In genomic region chr10:34996843-34997242, GRCh38 we compare ENCODE assay signal across 12 cellular contexts.
A peak's percentile ranks its signal among the peaks of the same experiment; 100 is the strongest.
DNase-seq lines count a peak whose midpoint lies in the region; ATAC-seq and TF ChIP-seq lines count a peak whose summit lies in the region.
"Had no signal": no experiment of that assay in that cellular context is flagged by ENCODE, and none has a peak within 500 bp of the region (broad histone marks: within the 10 kb centered on the region; RNA-seq: fewer than 3 reads in every experiment).

No MANE protein-coding gene starts in this region.

- no TSS peak for BruUV-seq in PC-3 (replicated peaks; lab: Mats Ljungman, UMichigan)

- no peak overlapping the region for H3K27ac Mint-ChIP-seq in activated CD4-positive, alpha-beta memory T cell treated with anti-CD3 and anti-CD28 coated beads for 36 hours
- H3K27ac Mint-ChIP-seq in activated CD4-positive, alpha-beta memory T cell treated with anti-CD3 and anti-CD28 coated beads, Interleukin-2, amount 10 ng/mL, durations not matched to agents 7 days and 5 days, result no peak overlapping the region
- H3K27ac Mint-ChIP-seq: nephron; T-helper 1 cell treated with Interleukin-12 subunit alpha and Interleukin-12 subunit beta and Interleukin-4 antibody, amounts not matched to agents 30 μg/mL and 1 μg/mL, for 36 hours had no signal

- H3K4me3 ChIP-seq in right atrium auricular region (no peak overlapping the region), fibroblast of pulmonary artery (replicated peaks; ENCODE audit: low read depth, low read length) (no peak overlapping the region), testis (no peak overlapping the region), PC-3 (ENCODE audit: low read length) (no peak overlapping the region)
- H3K4me3 ChIP-seq: MG63 had no signal

- H3K27ac ChIP-seq in right atrium auricular region (no peak overlapping the region), testis (no peak overlapping the region), PC-3 (ENCODE audit: low read length) (no peak overlapping the region)

- no peak overlapping the region for H3K4me2 ChIP-seq in PC-3 (ENCODE audit: low read length)

- peak; percentile 24 for ATAC-seq in Right ventricle myocardium superior (ENCODE audit: poor library complexity)
- ATAC-seq in PC-3, result no peak

- H3K79me2 ChIP-seq in PC-3 (ENCODE audit: low read length), result no peaks in the 10 kb centered on the region

- H3K9ac ChIP-seq in PC-3 (ENCODE audit: low read length), result no peak overlapping the region

- no peaks in the 10 kb centered on the region for H3K9me2 ChIP-seq in PC-3 (replicated peaks; ENCODE audit: low read length)

- TF ChIP-seq CTCF in right atrium auricular region (IDR thresholded peaks at IDR 0.05) (no peak), fibroblast of pulmonary artery (IDR thresholded peaks at IDR 0.05; ENCODE audit: low read length, missing control alignments) (no peak), testis (IDR thresholded peaks at IDR 0.05) (no peak), PC-3 (conservative IDR thresholded peaks at IDR 0.05; ENCODE audit: low read depth, low read length) (no peak)

- H3K36me3 Mint-ChIP-seq in activated CD4-positive, alpha-beta memory T cell treated with anti-CD3 and anti-CD28 coated beads for 36 hours, result no peaks in the 10 kb centered on the region
- H3K36me3 Mint-ChIP-seq in activated CD4-positive, alpha-beta memory T cell treated with anti-CD3 and anti-CD28 coated beads, Interleukin-2, amount 10 ng/mL, durations not matched to agents 7 days and 5 days (ENCODE audit: low read depth), result no peaks in the 10 kb centered on the region

- H3K4me1 ChIP-seq in right atrium auricular region (peaks cover 0 to 7% of the 10 kb centered on the region in 2 donors), testis (no peaks in the 10 kb centered on the region), PC-3 (ENCODE audit: insufficient read depth, low read length) (peaks cover 28% of the 10 kb centered on the region)

- DNase-seq in Right ventricle myocardium superior (no peak), right atrium auricular region (ENCODE audit: low spot score) (no peak), RPMI7951 (ENCODE audit: low read depth) (peak; percentile 50), fibroblast of pulmonary artery (ENCODE audit: low read depth) (peak; percentile 36), testis (peak; percentile 42), PC-3 (no peak)
- no peak for DNase-seq in activated CD4-positive, alpha-beta memory T cell treated with anti-CD3 and anti-CD28 coated beads for 36 hours
- no peak for DNase-seq in activated CD4-positive, alpha-beta memory T cell treated with anti-CD3 and anti-CD28 coated beads, Interleukin-2, amount 10 ng/mL, durations not matched to agents 7 days and 5 days
- DNase-seq: MG63 had no signal

- no peaks in the 10 kb centered on the region for H3K9me3 Mint-ChIP-seq in activated CD4-positive, alpha-beta memory T cell treated with anti-CD3 and anti-CD28 coated beads for 36 hours
- H3K9me3 Mint-ChIP-seq in activated CD4-positive, alpha-beta memory T cell treated with anti-CD3 and anti-CD28 coated beads, Interleukin-2, amount 10 ng/mL, durations not matched to agents 7 days and 5 days, result no peaks in the 10 kb centered on the region
- H3K9me3 Mint-ChIP-seq: nephron; stimulated activated naive CD8-positive, alpha-beta T cell treated with anti-CD3 and anti-CD28 coated beads, Interleukin-15, Interleukin-2, amounts not matched to agents 100 ng/mL and 50 ng/mL, for 24 hours; T-helper 1 cell treated with Interleukin-12 subunit alpha and Interleukin-12 subunit beta and Interleukin-4 antibody, amounts not matched to agents 30 μg/mL and 1 μg/mL, for 36 hours had no signal

- H3K27me3 Mint-ChIP-seq in activated CD4-positive, alpha-beta memory T cell treated with anti-CD3 and anti-CD28 coated beads for 36 hours, result no peaks in the 10 kb centered on the region
- H3K27me3 Mint-ChIP-seq in activated CD4-positive, alpha-beta memory T cell treated with anti-CD3 and anti-CD28 coated beads, Interleukin-2, amount 10 ng/mL, durations not matched to agents 7 days and 5 days, result no peaks in the 10 kb centered on the region
- H3K27me3 Mint-ChIP-seq: stimulated activated naive CD8-positive, alpha-beta T cell treated with anti-CD3 and anti-CD28 coated beads, Interleukin-15, Interleukin-2, amounts not matched to agents 100 ng/mL and 50 ng/mL, for 24 hours had no signal

- peaks cover 11% of the 10 kb centered on the region for H3K4me1 Mint-ChIP-seq in activated CD4-positive, alpha-beta memory T cell treated with anti-CD3 and anti-CD28 coated beads for 36 hours (ENCODE audit: low read depth)
- peaks cover 10% of the 10 kb centered on the region for H3K4me1 Mint-ChIP-seq in activated CD4-positive, alpha-beta memory T cell treated with anti-CD3 and anti-CD28 coated beads, Interleukin-2, amount 10 ng/mL, durations not matched to agents 7 days and 5 days

- 78 to 88% methylated on average over 6 of the region's 6 CpGs for WGBS in testis, 2 donors

- peaks cover 7% of the 10 kb centered on the region for H3F3A ChIP-seq in PC-3 (ENCODE audit: low read length, unreplicated experiment)

- no peaks in the 10 kb centered on the region for H3K9me3 ChIP-seq in right atrium auricular region
- H3K9me3 ChIP-seq in testis, result no peaks in the 10 kb centered on the region
- no peaks in the 10 kb centered on the region for H3K9me3 ChIP-seq in PC-3 (ENCODE audit: low read length)
- H3K9me3 ChIP-seq: MG63 had no signal

- POLR2A ChIA-PET in activated CD4-positive, alpha-beta memory T cell treated with anti-CD3 and anti-CD28 coated beads for 36 hours (lab: Charles Lee), result no interaction called here
- POLR2A ChIA-PET in activated CD4-positive, alpha-beta memory T cell treated with anti-CD3 and anti-CD28 coated beads, Interleukin-2, amount 10 ng/mL, durations not matched to agents 7 days and 5 days (lab: Charles Lee), result no interaction called here
- POLR2A ChIA-PET in PC-3 (lab: Charles Lee; ENCODE audit: unreplicated experiment), result interaction anchor here (0.6 kb wide), 2 partner anchors 11 to 199 kb away, joined by 3 read pairs; no protein-coding TSS in a partner anchor

- TF ChIP-seq POLR2A in testis (IDR thresholded peaks at IDR 0.05), result no peak

- CTCF ChIA-PET in activated CD4-positive, alpha-beta memory T cell treated with anti-CD3 and anti-CD28 coated beads for 36 hours (lab: Charles Lee), result interaction anchor here (2.8 kb wide), 1 partner anchor 199 kb away, joined by 17 read pairs; no protein-coding TSS in a partner anchor
- CTCF ChIA-PET in activated CD4-positive, alpha-beta memory T cell treated with anti-CD3 and anti-CD28 coated beads, Interleukin-2, amount 10 ng/mL, durations not matched to agents 7 days and 5 days (lab: Charles Lee), result interaction anchor here (1.2 to 3.8 kb wide), 3 partner anchors 8 to 29 kb away, joined by 3 to 39 read pairs (median 4); no protein-coding TSS in a partner anchor
- CTCF ChIA-PET in PC-3 (lab: Charles Lee), result interaction anchor here (0.6 to 3.8 kb wide), 4 partner anchors 10 to 199 kb away, joined by 4 to 124 read pairs (median 38); no protein-coding TSS in a partner anchor

- H3K36me3 ChIP-seq in right atrium auricular region, result no peaks in the 10 kb centered on the region
- H3K36me3 ChIP-seq in testis (ENCODE audit: low read depth, missing control alignments), result no peaks in the 10 kb centered on the region
- no peaks in the 10 kb centered on the region for H3K36me3 ChIP-seq in PC-3 (ENCODE audit: low read depth, low read length)
- H3K36me3 ChIP-seq: MG63 had no signal

- no peak overlapping the region for H3K4me3 Mint-ChIP-seq in activated CD4-positive, alpha-beta memory T cell treated with anti-CD3 and anti-CD28 coated beads for 36 hours
- no peak overlapping the region for H3K4me3 Mint-ChIP-seq in activated CD4-positive, alpha-beta memory T cell treated with anti-CD3 and anti-CD28 coated beads, Interleukin-2, amount 10 ng/mL, durations not matched to agents 7 days and 5 days
- H3K4me3 Mint-ChIP-seq: nephron; stimulated activated naive CD8-positive, alpha-beta T cell treated with anti-CD3 and anti-CD28 coated beads, Interleukin-15, Interleukin-2, amounts not matched to agents 100 ng/mL and 50 ng/mL, for 24 hours; T-helper 1 cell treated with Interleukin-12 subunit alpha and Interleukin-12 subunit beta and Interleukin-4 antibody, amounts not matched to agents 30 μg/mL and 1 μg/mL, for 36 hours had no signal

- no peaks in the 10 kb centered on the region for H3K27me3 ChIP-seq in right atrium auricular region
- H3K27me3 ChIP-seq in testis, result no peaks in the 10 kb centered on the region
- no peaks in the 10 kb centered on the region for H3K27me3 ChIP-seq in PC-3 (ENCODE audit: low read length)
- H3K27me3 ChIP-seq: MG63 had no signal

- intact Hi-C loops in Right ventricle myocardium superior (cut with DNase I), result no loop called here
- intact Hi-C loops in testis (cut with DNase I; ENCODE audit: low total_unique reads), result no loop called here
- intact Hi-C loops in activated CD4-positive, alpha-beta memory T cell treated with anti-CD3 and anti-CD28 coated beads for 36 hours (cut with micrococcal nuclease), result loop anchor here (10.0 kb wide), 3 partner anchors 332 to 648 kb away; partner anchors contain the start of gene FZD8
- intact Hi-C loops in PC-3 (cut with micrococcal nuclease), result no loop called here

- H4K20me1 ChIP-seq in PC-3 (ENCODE audit: low read length), result no peaks in the 10 kb centered on the region

- no peak overlapping the region for H2AFZ ChIP-seq in PC-3 (ENCODE audit: low read length)

Comparison
In these comparisons a context has a peak if more than half of its experiments do, and no peak if none do; other contexts are left out.
1. DNase-seq: peak in RPMI7951 (single experiment), fibroblast of pulmonary artery (single experiment) and testis (single experiment); none in Right ventricle myocardium superior (single experiment), right atrium auricular region (single experiment), activated CD4-positive, alpha-beta memory T cell treated with anti-CD3 and anti-CD28 coated beads for 36 hours (single experiment), activated CD4-positive, alpha-beta memory T cell treated with anti-CD3 and anti-CD28 coated beads, Interleukin-2, amount 10 ng/mL, durations not matched to agents 7 days and 5 days (single experiment) and PC-3 (single experiment).